Comparison of ENCODE assay signal across 20 cellular contexts in the genomic region with DNA sequence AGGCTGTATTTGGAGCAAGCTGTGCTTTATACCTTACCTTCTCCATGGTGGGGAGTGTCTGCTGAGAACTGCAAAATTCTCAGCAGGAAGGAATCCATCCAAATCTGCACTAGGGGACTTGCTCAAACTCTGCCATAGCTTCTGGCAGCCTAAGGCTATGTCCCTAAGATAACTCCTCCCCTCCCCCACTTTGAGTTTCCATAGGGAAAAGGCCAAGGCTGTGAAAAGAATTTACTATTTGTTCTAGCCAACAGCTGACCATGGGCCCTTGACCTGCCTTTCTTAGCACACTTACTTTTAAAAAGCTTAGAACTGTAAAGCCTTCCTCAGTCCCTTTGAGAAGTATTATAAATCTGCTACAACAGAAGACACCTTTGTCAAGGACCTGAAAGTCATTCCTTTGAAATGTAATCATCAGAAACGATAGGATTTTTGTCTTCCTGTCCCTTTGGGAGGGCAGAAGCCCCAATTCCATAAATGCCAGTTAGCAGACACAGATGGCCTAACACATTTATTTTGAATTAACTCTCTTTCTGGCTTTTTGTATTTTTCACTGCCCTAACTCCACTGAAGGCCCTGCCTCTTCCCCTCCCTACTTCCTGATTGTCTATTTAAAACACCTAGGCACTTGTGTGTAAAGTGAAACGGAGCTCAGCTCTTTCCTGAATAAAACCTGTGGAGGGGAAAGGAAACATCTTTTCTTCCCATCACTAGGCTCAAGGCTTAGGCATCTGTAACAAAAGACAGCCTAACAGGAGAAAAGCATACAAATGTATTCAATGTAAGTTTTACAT.
DNase-seq lines count a peak whose midpoint lies in the region; TF ChIP-seq lines count a peak whose summit lies in the region.
"Had no signal": no experiment of that assay in that cellular context is flagged by ENCODE, and none has a peak within 500 bp of the region (broad histone marks: within the 10 kb centered on the region; RNA-seq: fewer than 3 reads in every experiment).

No MANE protein-coding gene starts in this region.

- no peaks in the 10 kb centered on the region for H3K79me2 ChIP-seq in neural progenitor cell (ENCODE audit: low read depth)

- H2AFZ ChIP-seq in neural progenitor cell (replicated peaks), result no peak overlapping the region
- H2AFZ ChIP-seq: GM23248 had no signal

- no peaks in the 10 kb centered on the region for H3K9me3 ChIP-seq in CD8-positive, alpha-beta memory T cell (ENCODE audit: low read length)
- H3K9me3 ChIP-seq in HUES48 (ENCODE audit: control insufficient read depth, insufficient read depth, low read length) (no peaks in the 10 kb centered on the region), neural progenitor cell (ENCODE audit: low read depth) (no peaks in the 10 kb centered on the region)
- H3K9me3 ChIP-seq: sigmoid colon, vagina had no signal

- DNase-seq in CD8-positive, alpha-beta memory T cell, result no peak
- no peak for DNase-seq in endothelial cell (ENCODE audit: low spot score)
- DNase-seq in neural progenitor cell (ENCODE audit: low spot score), result peak; percentile 7
- no peak for DNase-seq in NCI-H82 (lab: John Stamatoyannopoulos, UW)
- no peak for DNase-seq in HuH-7 (ENCODE audit: low spot score)
- no peak for DNase-seq in amygdala (lab: John Stamatoyannopoulos, UW)
- DNase-seq: activated naive CD4-positive, alpha-beta T cell; central memory CD4-positive, alpha-beta T cell; endodermal cell; GM23248; kidney; NCI-H524 treated with DMSO at 0.1 percent for 48 hours; RPMI8226; sigmoid colon; stimulated activated CD4-positive, alpha-beta T cell treated with anti-CD3 and anti-CD28 coated beads, Interleukin-4, amount 100 ng/mL, for 4 hours; T1000 had no signal

- POLR2A ChIA-PET in CD8-positive, alpha-beta memory T cell (lab: Charles Lee), result interaction anchor here (1.4 kb wide), 1 partner anchor 11 kb away, joined by 3 read pairs; no protein-coding TSS in a partner anchor

- H3K4me3 Mint-ChIP-seq in CD8-positive, alpha-beta memory T cell, result no peak overlapping the region
- peak overlapping the region; percentile 16 for H3K4me3 Mint-ChIP-seq in endothelial cell (ENCODE audit: unreplicated experiment)
- H3K4me3 Mint-ChIP-seq in neural progenitor cell, result no peak overlapping the region
- H3K4me3 Mint-ChIP-seq: endodermal cell; stimulated activated memory B cell treated with anti-CD40 and anti-IgM and Interleukin-4, amounts not matched to agents 10 μg/mL and 1 μg/mL and 100 μg/mL, for 72 hours had no signal

- H3K4me1 ChIP-seq in CD8-positive, alpha-beta memory T cell (ENCODE audit: insufficient read depth, low read length), result peaks cover 18% of the 10 kb centered on the region
- H3K4me1 ChIP-seq in HUES48 (ENCODE audit: control insufficient read depth, insufficient read depth, low read length), result peaks cover 34% of the 10 kb centered on the region
- H3K4me1 ChIP-seq in neural progenitor cell, result peaks cover 4% of the 10 kb centered on the region
- H3K4me1 ChIP-seq: sigmoid colon, vagina had no signal

- TF ChIP-seq CTCF in endothelial cell (IDR thresholded peaks at IDR 0.05; ENCODE audit: unreplicated experiment) (no peak), neural progenitor cell (IDR thresholded peaks at IDR 0.05) (no peak)

- peaks cover 0 to 5% (median 4%) of the 10 kb centered on the region in 3 donors for H3K36me3 Mint-ChIP-seq in CD8-positive, alpha-beta memory T cell
- peaks cover 5% of the 10 kb centered on the region for H3K36me3 Mint-ChIP-seq in endothelial cell (ENCODE audit: low read depth, unreplicated experiment)
- H3K36me3 Mint-ChIP-seq in neural progenitor cell, result no peaks in the 10 kb centered on the region
- H3K36me3 Mint-ChIP-seq: stimulated activated memory B cell treated with anti-CD40 and anti-IgM and Interleukin-4, amounts not matched to agents 10 μg/mL and 1 μg/mL and 100 μg/mL, for 72 hours had no signal

- H3K27ac Mint-ChIP-seq in CD8-positive, alpha-beta memory T cell, result peak overlapping the region; percentile 64 to 93 (median 83)
- H3K27ac Mint-ChIP-seq in endothelial cell (ENCODE audit: unreplicated experiment) (no peak overlapping the region), neural progenitor cell (peak overlapping the region; percentile 28)
- H3K27ac Mint-ChIP-seq: stimulated activated memory B cell treated with anti-CD40 and anti-IgM and Interleukin-4, amounts not matched to agents 10 μg/mL and 1 μg/mL and 100 μg/mL, for 72 hours had no signal

- no peaks in the 10 kb centered on the region for H3K36me3 ChIP-seq in CD8-positive, alpha-beta memory T cell (ENCODE audit: insufficient read depth, low read length)
- H3K36me3 ChIP-seq in HUES48 (ENCODE audit: control insufficient read depth, insufficient read depth, low read length), result no peaks in the 10 kb centered on the region
- H3K36me3 ChIP-seq in neural progenitor cell, result no peaks in the 10 kb centered on the region
- H3K36me3 ChIP-seq: sigmoid colon, vagina had no signal

- no peaks in the 10 kb centered on the region for H3F3A ChIP-seq in neural progenitor cell (ENCODE audit: low read depth)

- H3K27me3 ChIP-seq in CD8-positive, alpha-beta memory T cell (ENCODE audit: insufficient read depth, low read length, poor library complexity, severe bottlenecking), result no peaks in the 10 kb centered on the region
- no peaks in the 10 kb centered on the region for H3K27me3 ChIP-seq in HUES48 (ENCODE audit: control insufficient read depth, insufficient read depth, low read length)
- H3K27me3 ChIP-seq in neural progenitor cell, result no peaks in the 10 kb centered on the region
- H3K27me3 ChIP-seq: sigmoid colon, vagina had no signal

- no peak overlapping the region for H3K4me3 ChIP-seq in CD8-positive, alpha-beta memory T cell (ENCODE audit: low read length)
- H3K4me3 ChIP-seq in HUES48 (ENCODE audit: low read depth, low read length), result no peak overlapping the region
- no peak overlapping the region for H3K4me3 ChIP-seq in neural progenitor cell
- H3K4me3 ChIP-seq: GM23248, K562, sigmoid colon, vagina had no signal

- H3K9me3 Mint-ChIP-seq in CD8-positive, alpha-beta memory T cell, result no peaks in the 10 kb centered on the region
- H3K9me3 Mint-ChIP-seq in endothelial cell (ENCODE audit: unreplicated experiment), result no peaks in the 10 kb centered on the region
- H3K9me3 Mint-ChIP-seq in neural progenitor cell, result peaks cover 2% of the 10 kb centered on the region
- H3K9me3 Mint-ChIP-seq: endodermal cell; stimulated activated memory B cell treated with anti-CD40 and anti-IgM and Interleukin-4, amounts not matched to agents 10 μg/mL and 1 μg/mL and 100 μg/mL, for 72 hours had no signal

- CTCF ChIA-PET in CD8-positive, alpha-beta memory T cell (lab: Charles Lee), result interaction anchor here (1.5 kb wide), 1 partner anchor 11 kb away, joined by 4 read pairs; no protein-coding TSS in a partner anchor

- H3K27ac ChIP-seq in CD8-positive, alpha-beta memory T cell (ENCODE audit: low read depth, low read length), result no peak overlapping the region
- H3K27ac ChIP-seq in HUES48 (ENCODE audit: low read depth, low read length), result peak overlapping the region; percentile 71
- H3K27ac ChIP-seq in neural progenitor cell, result no peak overlapping the region
- H3K27ac ChIP-seq: GM23248, sigmoid colon, vagina had no signal

- H3K4me1 Mint-ChIP-seq in CD8-positive, alpha-beta memory T cell, result peaks cover 9 to 20% (median 12%) of the 10 kb centered on the region in 3 donors
- peaks cover 16% of the 10 kb centered on the region for H3K4me1 Mint-ChIP-seq in endothelial cell (ENCODE audit: unreplicated experiment)
- peaks cover 21% of the 10 kb centered on the region for H3K4me1 Mint-ChIP-seq in neural progenitor cell

- peaks cover 0 to 3% of the 10 kb centered on the region in 2 donors for H3K27me3 Mint-ChIP-seq in CD8-positive, alpha-beta memory T cell
- H3K27me3 Mint-ChIP-seq in endothelial cell (ENCODE audit: unreplicated experiment) (no peaks in the 10 kb centered on the region), neural progenitor cell (ENCODE audit: insufficient read depth, low read depth) (peaks cover 5% of the 10 kb centered on the region)

- no peaks in the 10 kb centered on the region for H4K20me1 ChIP-seq in neural progenitor cell (ENCODE audit: low read depth)

- no peak overlapping the region for H3K4me2 ChIP-seq in neural progenitor cell

- H3K9ac ChIP-seq in HUES48 (ENCODE audit: low read depth, low read length), result no peak overlapping the region
- H3K9ac ChIP-seq in neural progenitor cell, result no peak overlapping the region
- H3K9ac ChIP-seq: GM23248 had no signal
